8 cellular contexts compared by ENCODE assay signal in the genomic region with DNA sequence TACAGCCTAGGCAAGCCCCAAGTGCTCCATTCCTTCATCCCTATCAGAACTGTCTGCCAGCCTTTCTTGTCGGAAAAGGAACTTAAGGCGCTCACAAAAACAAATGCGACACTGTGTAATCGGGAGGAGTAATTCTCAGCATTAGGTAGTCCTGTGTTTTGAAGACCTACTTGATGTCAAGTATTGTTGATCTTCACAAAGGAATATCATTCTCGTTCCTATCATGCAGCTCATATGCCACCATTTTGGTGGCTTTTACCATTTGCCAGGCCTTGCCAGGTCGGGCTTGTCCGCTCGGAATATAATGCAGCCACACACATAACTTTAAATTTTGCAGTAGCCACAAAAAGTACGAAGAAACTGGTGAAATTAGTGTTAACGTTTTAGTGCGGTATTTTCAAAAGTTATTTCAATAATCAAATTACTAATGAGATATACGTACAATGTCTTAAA. TPM values are rescaled to one million over a fixed set of nuclear protein-coding genes. Genes with fewer than 3 reads are reported as not detected.
DNase-seq lines count a peak whose midpoint lies in the region; ATAC-seq, FAIRE-seq and TF ChIP-seq lines count a peak whose summit lies in the region.

No MANE protein-coding gene starts in this region.

- peak; percentile 30 for FAIRE-seq in H54 (lab: Jason Lieb, UNC)

- ATAC-seq in SK-N-SH treated with all-trans-retinoic acid at 6 μM for 48 hours: peak; percentile 37

- DNase-seq in AML-193 (lab: John Stamatoyannopoulos, UW) (peak; percentile 28 to 47), H54 (ENCODE audit: insufficient read length, low spot score) (no peak), fibroblast of peridontal ligament (ENCODE audit: extremely low read depth) (peak; percentile 57), renal cortical epithelial cell (ENCODE audit: low read depth) (peak; percentile 19), SK-N-DZ (ENCODE audit: low spot score) (no peak), NCI-H446 treated with DMSO at 0.1 percent for 48 hours (lab: John Stamatoyannopoulos, UW) (no peak), AG08395 (ENCODE audit: low spot score) (no peak)

- no peak for TF ChIP-seq POLR2A in H54 (IDR thresholded peaks at IDR 0.05; ENCODE audit: low read depth, low read length)

TF ChIP-seq in SK-N-SH treated with all-trans-retinoic acid at 6 μM for 48 hours, 23 proteins besides CTCF, POLR2A, EP300 and RAD21:
- TF ChIP-seq SNAI2 (CRISPR knock-in tag; IDR thresholded peaks at IDR 0.05): 0 out of 2 replicates have a peak, but pooled peaks have one; percentile 2
- TF ChIP-seq ZFP3 (CRISPR knock-in tag; IDR thresholded peaks at IDR 0.05): no peak
TF ChIP-seq in SK-N-SH treated with all-trans-retinoic acid at 6 μM for 48 hours: peak in this region for 1.

RNA-seq across cellular contexts. Expression of gene PPP4R3A, which starts 0.9 kb away (rescaled TPM):
- 68.4 and 127 TPM in 2 replicates for total RNA-seq in renal cortical epithelial cell
- 24.3 and 29.0 TPM in 2 replicates for polyA plus RNA-seq in SK-N-DZ (2014; cell fraction: cytosol; rRNA removed)
- polyA plus RNA-seq in SK-N-DZ (2014; cell fraction: nucleus; rRNA removed): 33.6 and 39.4 TPM in 2 replicates

Comparison
In these comparisons a context has a peak if more than half of its experiments do, and no peak if none do; other contexts are left out.
1. DNase-seq: peak in AML-193 (2 of 2), fibroblast of peridontal ligament (single experiment) and renal cortical epithelial cell (single experiment); none in H54 (single experiment), SK-N-DZ (single experiment), NCI-H446 treated with DMSO at 0.1 percent for 48 hours (single experiment) and AG08395 (single experiment).